In genomic region chr20:53568351-53568750, GRCh38 we compare ENCODE assay signal across 13 cellular contexts.
"Had no signal": no experiment of that assay in that cellular context is flagged by ENCODE, and none has a peak within 500 bp of the region (broad histone marks: within the 10 kb centered on the region; RNA-seq: fewer than 3 reads in every experiment).

No MANE protein-coding gene starts in this region.

- H3K27ac Mint-ChIP-seq: activated CD8-positive, alpha-beta T cell treated with anti-CD3 and anti-CD28 coated beads for 36 hours; stimulated activated naive CD8-positive, alpha-beta T cell treated with anti-CD3 and anti-CD28 coated beads, Interleukin-15, Interleukin-2, amounts not matched to agents 100 ng/mL and 50 ng/mL, for 24 hours had no signal

- DNase-seq: activated CD4-positive, alpha-beta T cell treated with anti-CD3 and anti-CD28 coated beads for 4 hours; activated CD8-positive, alpha-beta T cell treated with anti-CD3 and anti-CD28 coated beads for 36 hours; activated effector memory CD4-positive, alpha-beta T cell treated with anti-CD3 and anti-CD28 coated beads, Interleukin-2, amount 50 U/mL, for 16 hours; activated T-cell treated with anti-CD3 and anti-CD28 coated beads for 4 hours; foreskin melanocyte; left colon; stimulated activated CD4-positive, alpha-beta T cell treated with anti-CD3 and anti-CD28 coated beads, Interleukin-12 subunit alpha, Interleukin-12 subunit beta, amount 100 ng/mL, for 4 hours; T-helper 1 cell had no signal

- H3K4me3 ChIP-seq: cardiac muscle cell, thoracic aorta had no signal

- H3K9me3 ChIP-seq: thoracic aorta had no signal

- H3K27ac ChIP-seq: cardiac muscle cell, thoracic aorta had no signal

- H3K27me3 Mint-ChIP-seq: activated CD8-positive, alpha-beta T cell treated with anti-CD3 and anti-CD28 coated beads for 36 hours; stimulated activated naive CD8-positive, alpha-beta T cell treated with anti-CD3 and anti-CD28 coated beads, Interleukin-15, Interleukin-2, amounts not matched to agents 100 ng/mL and 50 ng/mL, for 24 hours had no signal

- H3K4me3 Mint-ChIP-seq: activated CD8-positive, alpha-beta T cell treated with anti-CD3 and anti-CD28 coated beads for 36 hours; stimulated activated naive CD8-positive, alpha-beta T cell treated with anti-CD3 and anti-CD28 coated beads, Interleukin-15, Interleukin-2, amounts not matched to agents 100 ng/mL and 50 ng/mL, for 24 hours had no signal

- ATAC-seq: activated CD8-positive, alpha-beta T cell treated with anti-CD3 and anti-CD28 coated beads for 36 hours; left colon had no signal

- FAIRE-seq: astrocyte, colon had no signal

- H3K9me3 Mint-ChIP-seq: activated CD8-positive, alpha-beta T cell treated with anti-CD3 and anti-CD28 coated beads for 36 hours; stimulated activated naive CD8-positive, alpha-beta T cell treated with anti-CD3 and anti-CD28 coated beads, Interleukin-15, Interleukin-2, amounts not matched to agents 100 ng/mL and 50 ng/mL, for 24 hours had no signal

- H3K27me3 ChIP-seq: cardiac muscle cell had no signal
